20 cellular contexts compared by ENCODE assay signal in the genomic region with DNA sequence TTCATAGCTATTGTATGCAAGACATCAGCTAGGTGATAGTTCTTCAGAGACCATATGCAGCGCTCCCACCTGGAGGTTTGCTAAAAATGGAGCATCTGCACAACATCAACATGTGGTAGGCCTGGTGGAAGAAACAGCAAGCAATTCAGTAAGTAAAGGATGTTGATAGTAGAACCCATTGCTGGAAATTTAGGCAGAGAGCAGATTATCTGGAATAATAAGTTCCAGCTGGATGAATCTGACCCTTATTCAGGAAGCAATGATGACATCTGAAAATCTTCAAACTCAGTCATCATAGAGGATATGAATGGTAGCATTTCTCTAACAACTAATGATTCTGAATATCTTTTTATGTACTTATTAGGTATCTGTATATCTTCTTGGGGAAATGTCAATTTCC.
"Had no signal": no experiment of that assay in that cellular context is flagged by ENCODE, and none has a peak within 500 bp of the region (broad histone marks: within the 10 kb centered on the region; RNA-seq: fewer than 3 reads in every experiment).

No MANE protein-coding gene starts in this region.

- DNase-seq: activated CD4-positive, alpha-beta T cell treated with anti-CD3 and anti-CD28 coated beads for 4 hours; activated CD8-positive, alpha-beta memory T cell treated with anti-CD3 and anti-CD28 coated beads, Interleukin-2, amount 50 U/mL, for 4 hours; activated CD8-positive, alpha-beta T cell treated with anti-CD3 and anti-CD28 coated beads for 36 hours; activated gamma-delta T cell treated with Interleukin-2 at 50 U/mL for 16 hours; activated naive CD4-positive, alpha-beta T cell treated with anti-CD3 and anti-CD28 coated beads, Interleukin-2, amount 10 ng/mL, durations not matched to agents 7 days and 5 days; activated naive CD8-positive, alpha-beta T cell treated with anti-CD3 and anti-CD28 coated beads for 36 hours; activated T-cell treated with anti-CD3 and anti-CD28 coated beads, Interleukin-2, amount 50 U/mL, for 72 hours; cerebellar nuclear complex; NCI-H1105; NCI-H1436; NCI-H1694 treated with DMSO at 0.1 percent for 48 hours; NCI-H2029 treated with DMSO at 0.1 percent for 48 hours; NCI-H345; NCI-H510A; NCI-H526 treated with DMSO at 0.1 percent for 48 hours; NCI-H82; PC-3; SHP77 treated with DMSO at 0.1 percent for 48 hours; SW 1271 had no signal

- ATAC-seq: activated CD4-positive, CD25-positive, alpha-beta regulatory T cell treated with anti-CD3 and anti-CD28 coated beads, Interleukin-2, amount 50 U/mL, for 24 hours; activated CD8-positive, alpha-beta T cell treated with anti-CD3 and anti-CD28 coated beads for 36 hours; activated T-cell treated with anti-CD3 and anti-CD28 coated beads, Interleukin-2, amount 50 U/mL, for 72 hours; PC-3 had no signal
